Comparison of ENCODE assay signal across 12 cellular contexts in the genomic region with DNA sequence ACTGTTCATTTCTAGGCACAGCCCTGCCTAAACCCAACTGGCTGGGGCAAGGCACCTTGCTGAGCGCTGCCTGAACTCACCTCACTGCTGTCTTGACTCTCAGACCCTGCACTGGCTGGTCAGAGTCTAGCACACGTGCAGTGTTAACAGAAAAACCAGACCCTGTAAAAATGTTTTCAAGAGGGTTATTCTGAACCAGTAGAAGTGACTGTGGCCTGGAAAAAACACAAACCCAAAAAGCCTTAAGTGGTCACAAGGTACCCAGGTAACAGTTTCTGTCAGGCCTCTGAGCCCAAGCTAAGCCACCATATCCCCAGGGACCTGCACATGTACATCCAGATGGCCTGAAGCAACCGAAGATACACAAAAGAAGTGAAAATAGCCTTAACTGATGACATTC. TPM values are rescaled to one million over a fixed set of nuclear protein-coding genes. Genes with fewer than 3 reads are reported as not detected.
DNase-seq lines count a peak whose midpoint lies in the region; ATAC-seq lines count a peak whose summit lies in the region.
"Had no signal": no experiment of that assay in that cellular context is flagged by ENCODE, and none has a peak within 500 bp of the region (broad histone marks: within the 10 kb centered on the region; RNA-seq: fewer than 3 reads in every experiment).

No MANE protein-coding gene starts in this region.

- H3K4me1 Mint-ChIP-seq in activated T-helper 2 cell treated with anti-CD3 and anti-CD28 coated beads, Interferon-gamma antibody, Interleukin-2, Interleukin-4, amounts not matched to agents 10 μg/mL and 5 μg/mL and 100 μg/mL, durations not matched to agents 14 hours and 24 hours and 36 hours (ENCODE audit: low read depth), result peaks cover 10% of the 10 kb centered on the region

- H3K4me3 Mint-ChIP-seq in activated T-helper 2 cell treated with anti-CD3 and anti-CD28 coated beads, Interferon-gamma antibody, Interleukin-2, Interleukin-4, amounts not matched to agents 10 μg/mL and 5 μg/mL and 100 μg/mL, durations not matched to agents 14 hours and 24 hours and 36 hours (ENCODE audit: low read depth), result no peak overlapping the region
- H3K4me3 Mint-ChIP-seq: activated CD4-positive, alpha-beta memory T cell treated with anti-CD3 and anti-CD28 coated beads for 36 hours had no signal

- ATAC-seq in GM19043 (IDR thresholded peaks at IDR 0.05; ENCODE audit: low read depth, unreplicated experiment), result peak; percentile 53
- peak; percentile 59 for ATAC-seq in HG02642 (IDR thresholded peaks at IDR 0.05; ENCODE audit: poor library complexity, unreplicated experiment)
- ATAC-seq in sciatic nerve, result no peak

- intact Hi-C loops in sciatic nerve (cut with DNase I), result no loop called here
- intact Hi-C loops in activated T-helper 2 cell treated with anti-CD3 and anti-CD28 coated beads, Interferon-gamma antibody, Interleukin-2, Interleukin-4, amounts not matched to agents 10 μg/mL and 5 μg/mL and 100 μg/mL, durations not matched to agents 14 hours and 24 hours and 36 hours (cut with micrococcal nuclease), result no loop called here

- H3K9me3 Mint-ChIP-seq in activated T-helper 2 cell treated with anti-CD3 and anti-CD28 coated beads, Interferon-gamma antibody, Interleukin-2, Interleukin-4, amounts not matched to agents 10 μg/mL and 5 μg/mL and 100 μg/mL, durations not matched to agents 14 hours and 24 hours and 36 hours, result peaks cover 21% of the 10 kb centered on the region

- H3K27ac Mint-ChIP-seq in activated T-helper 2 cell treated with anti-CD3 and anti-CD28 coated beads, Interferon-gamma antibody, Interleukin-2, Interleukin-4, amounts not matched to agents 10 μg/mL and 5 μg/mL and 100 μg/mL, durations not matched to agents 14 hours and 24 hours and 36 hours, result no peak overlapping the region
- H3K27ac Mint-ChIP-seq: activated CD4-positive, alpha-beta memory T cell treated with anti-CD3 and anti-CD28 coated beads for 36 hours had no signal

- DNase-seq in NAMALWA (ENCODE audit: low spot score), result peak; percentile 53
- peak; percentile 9 for DNase-seq in sciatic nerve (ENCODE audit: low spot score)
- DNase-seq in stimulated activated naive CD4-positive, alpha-beta T cell treated with Interleukin-2 at 50 U/mL for 16 hours (lab: John Stamatoyannopoulos, UW), result no peak
- no peak for DNase-seq in foreskin melanocyte
- DNase-seq in activated T-helper 2 cell treated with anti-CD3 and anti-CD28 coated beads, Interferon-gamma antibody, Interleukin-2, Interleukin-4, amounts not matched to agents 10 μg/mL and 5 μg/mL and 100 μg/mL, durations not matched to agents 14 hours and 24 hours and 36 hours (ENCODE audit: low spot score), result no peak
- DNase-seq: CD4-positive, alpha-beta memory T cell; EL; NCI-H187 treated with DMSO at 0.1 percent for 48 hours; SHP77 treated with DMSO at 0.1 percent for 48 hours had no signal

- no peaks in the 10 kb centered on the region for H3K27me3 Mint-ChIP-seq in activated T-helper 2 cell treated with anti-CD3 and anti-CD28 coated beads, Interferon-gamma antibody, Interleukin-2, Interleukin-4, amounts not matched to agents 10 μg/mL and 5 μg/mL and 100 μg/mL, durations not matched to agents 14 hours and 24 hours and 36 hours (ENCODE audit: low read depth)
- H3K27me3 Mint-ChIP-seq: activated CD4-positive, alpha-beta memory T cell treated with anti-CD3 and anti-CD28 coated beads for 36 hours; CD4-positive, alpha-beta memory T cell had no signal

- peaks cover 4% of the 10 kb centered on the region for H3K36me3 Mint-ChIP-seq in activated T-helper 2 cell treated with anti-CD3 and anti-CD28 coated beads, Interferon-gamma antibody, Interleukin-2, Interleukin-4, amounts not matched to agents 10 μg/mL and 5 μg/mL and 100 μg/mL, durations not matched to agents 14 hours and 24 hours and 36 hours (ENCODE audit: low read depth)
- H3K36me3 Mint-ChIP-seq: activated CD4-positive, alpha-beta memory T cell treated with anti-CD3 and anti-CD28 coated beads for 36 hours had no signal

RNA-seq across cellular contexts. Expression of gene EIF4A3, which starts 6.1 kb away (rescaled TPM):
- total RNA-seq in sciatic nerve, result 66.0 TPM
- total RNA-seq in activated T-helper 2 cell treated with anti-CD3 and anti-CD28 coated beads, Interferon-gamma antibody, Interleukin-2, Interleukin-4, amounts not matched to agents 10 μg/mL and 5 μg/mL and 100 μg/mL, durations not matched to agents 14 hours and 24 hours and 36 hours, result 167 and 169 TPM in 2 replicates

RNA-seq across cellular contexts. Expression of gene CARD14, which starts 16.8 kb away (rescaled TPM):
- 0.49 TPM for total RNA-seq in sciatic nerve
- not detected in 2 replicates for total RNA-seq in activated T-helper 2 cell treated with anti-CD3 and anti-CD28 coated beads, Interferon-gamma antibody, Interleukin-2, Interleukin-4, amounts not matched to agents 10 μg/mL and 5 μg/mL and 100 μg/mL, durations not matched to agents 14 hours and 24 hours and 36 hours
- total RNA-seq: activated CD4-positive, alpha-beta memory T cell treated with anti-CD3 and anti-CD28 coated beads for 36 hours had no signal

RNA-seq across cellular contexts. Expression of gene GAA, which starts 51.6 kb away (rescaled TPM):
- 60.7 TPM for total RNA-seq in sciatic nerve
- 23.6 and 26.1 TPM in 2 replicates for total RNA-seq in activated T-helper 2 cell treated with anti-CD3 and anti-CD28 coated beads, Interferon-gamma antibody, Interleukin-2, Interleukin-4, amounts not matched to agents 10 μg/mL and 5 μg/mL and 100 μg/mL, durations not matched to agents 14 hours and 24 hours and 36 hours

Comparison
In these comparisons a context has a peak if more than half of its experiments do, and no peak if none do; other contexts are left out.
1. DNase-seq: peak in NAMALWA (single experiment) and sciatic nerve (single experiment); none in stimulated activated naive CD4-positive, alpha-beta T cell treated with Interleukin-2 at 50 U/mL for 16 hours (single experiment), foreskin melanocyte (single experiment) and activated T-helper 2 cell treated with anti-CD3 and anti-CD28 coated beads, Interferon-gamma antibody, Interleukin-2, Interleukin-4, amounts not matched to agents 10 μg/mL and 5 μg/mL and 100 μg/mL, durations not matched to agents 14 hours and 24 hours and 36 hours (single experiment).